Comparison of ENCODE assay signal across 13 cellular contexts in the genomic region with DNA sequence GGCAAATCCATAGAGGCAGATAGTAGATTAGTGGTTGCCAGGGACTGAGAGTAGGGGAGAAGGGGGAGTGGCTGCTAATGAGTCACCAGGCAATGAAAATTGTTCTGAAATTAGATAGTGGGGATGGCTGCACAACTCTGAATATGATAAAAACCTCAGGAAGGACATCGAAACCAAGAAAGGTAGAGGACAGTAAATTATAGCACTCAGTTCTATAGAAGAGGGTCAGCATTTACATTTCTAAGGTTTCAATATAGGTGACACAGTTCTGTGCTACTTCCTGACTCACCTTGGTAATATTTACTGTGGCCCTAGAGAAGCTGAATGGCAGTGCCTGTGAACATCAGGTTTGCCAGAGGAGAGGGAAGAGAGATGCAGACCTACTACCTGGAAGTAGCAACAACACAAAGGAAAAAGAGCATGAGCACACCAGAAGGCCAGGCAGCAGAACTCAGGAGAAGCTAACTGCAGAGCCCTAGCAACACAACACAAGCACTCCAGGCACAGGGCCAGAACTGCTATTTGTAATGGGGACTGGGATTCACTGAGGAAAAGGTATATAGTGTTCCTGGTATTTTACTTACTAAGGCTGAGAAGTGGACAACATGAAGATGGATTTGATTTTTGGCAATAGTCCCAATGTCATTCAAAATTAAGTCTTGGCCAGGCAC.
A peak's percentile ranks its signal among the peaks of the same experiment; 100 is the strongest.
DNase-seq lines count a peak whose midpoint lies in the region; ATAC-seq and TF ChIP-seq lines count a peak whose summit lies in the region.
"Had no signal": no experiment of that assay in that cellular context is flagged by ENCODE, and none has a peak within 500 bp of the region (broad histone marks: within the 10 kb centered on the region; RNA-seq: fewer than 3 reads in every experiment).

No MANE protein-coding gene starts in this region.

- no peaks in the 10 kb centered on the region for H3K9me3 Mint-ChIP-seq in activated CD4-positive, alpha-beta memory T cell treated with anti-CD3 and anti-CD28 coated beads, Interleukin-2, amount 10 ng/mL, durations not matched to agents 7 days and 5 days
- H3K9me3 Mint-ChIP-seq: activated naive CD8-positive, alpha-beta T cell treated with anti-CD3 and anti-CD28 coated beads for 36 hours had no signal

- H3K4me1 ChIP-seq in HEK293 (ENCODE audit: control insufficient read depth, insufficient read depth, low read length), result 0 out of 2 replicates have a peak, but pooled peaks cover 5% of the 10 kb centered on the region

- POLR2A ChIA-PET in HEK293 (lab: Yijun Ruan, JAX), result no interaction called here
- POLR2A ChIA-PET in activated CD4-positive, alpha-beta memory T cell treated with anti-CD3 and anti-CD28 coated beads, Interleukin-2, amount 10 ng/mL, durations not matched to agents 7 days and 5 days (lab: Charles Lee), result no interaction called here

- H3K36me3 ChIP-seq in HEK293 (ENCODE audit: control insufficient read depth in 2 of 2, insufficient read depth in 1 of 2, low read length in 2 of 2), result no peaks in the 10 kb centered on the region
- H3K36me3 ChIP-seq: esophagus muscularis mucosa, stomach had no signal

- H3K4me3 Mint-ChIP-seq in activated CD4-positive, alpha-beta memory T cell treated with anti-CD3 and anti-CD28 coated beads, Interleukin-2, amount 10 ng/mL, durations not matched to agents 7 days and 5 days, result no peak overlapping the region
- H3K4me3 Mint-ChIP-seq: activated naive CD8-positive, alpha-beta T cell treated with anti-CD3 and anti-CD28 coated beads for 36 hours had no signal

- H3K36me3 Mint-ChIP-seq in activated CD4-positive, alpha-beta memory T cell treated with anti-CD3 and anti-CD28 coated beads, Interleukin-2, amount 10 ng/mL, durations not matched to agents 7 days and 5 days (ENCODE audit: low read depth), result no peaks in the 10 kb centered on the region

- H3K4me3 ChIP-seq in HEK293 (ENCODE audit: low read depth, low read length), result no peak overlapping the region
- H3K4me3 ChIP-seq: esophagus muscularis mucosa, stomach had no signal

- intact Hi-C loops in sciatic nerve (cut with DNase I), result no loop called here

- no peak overlapping the region for H3K27ac ChIP-seq in HEK293 (ENCODE audit: extremely low read depth, low read depth, low read length)
- H3K27ac ChIP-seq: esophagus muscularis mucosa had no signal

- H3K9me3 ChIP-seq in HEK293 (ENCODE audit: control insufficient read depth, insufficient read depth, low read depth, low read length), result no peaks in the 10 kb centered on the region
- H3K9me3 ChIP-seq: esophagus muscularis mucosa, stomach had no signal

- no peak for TF ChIP-seq CTCF in HEK293 (tag by site-specific recombination; IDR thresholded peaks at IDR 0.05)

- no peaks in the 10 kb centered on the region for H3K27me3 Mint-ChIP-seq in activated CD4-positive, alpha-beta memory T cell treated with anti-CD3 and anti-CD28 coated beads, Interleukin-2, amount 10 ng/mL, durations not matched to agents 7 days and 5 days
- H3K27me3 Mint-ChIP-seq: activated naive CD8-positive, alpha-beta T cell treated with anti-CD3 and anti-CD28 coated beads for 36 hours had no signal

- peak; percentile 49 for ATAC-seq in esophagus mucosa
- peak; percentile 53 for ATAC-seq in sciatic nerve
- ATAC-seq in HG02623 (IDR thresholded peaks at IDR 0.05; ENCODE audit: unreplicated experiment), result no peak
- ATAC-seq in GM19351 (IDR thresholded peaks at IDR 0.05; ENCODE audit: unreplicated experiment), result no peak
- ATAC-seq: Panc1 had no signal

- H3K27ac Mint-ChIP-seq in activated CD4-positive, alpha-beta memory T cell treated with anti-CD3 and anti-CD28 coated beads, Interleukin-2, amount 10 ng/mL, durations not matched to agents 7 days and 5 days, result no peak overlapping the region
- H3K27ac Mint-ChIP-seq: activated naive CD8-positive, alpha-beta T cell treated with anti-CD3 and anti-CD28 coated beads for 36 hours had no signal

- no peaks in the 10 kb centered on the region for H3K4me1 Mint-ChIP-seq in activated CD4-positive, alpha-beta memory T cell treated with anti-CD3 and anti-CD28 coated beads, Interleukin-2, amount 10 ng/mL, durations not matched to agents 7 days and 5 days

- CTCF ChIA-PET in HEK293 (lab: Yijun Ruan, JAX), result interaction anchor here (0.6 kb wide), 1 partner anchor 1054 kb away, joined by 3 read pairs; no protein-coding TSS in a partner anchor
- CTCF ChIA-PET in activated CD4-positive, alpha-beta memory T cell treated with anti-CD3 and anti-CD28 coated beads, Interleukin-2, amount 10 ng/mL, durations not matched to agents 7 days and 5 days (lab: Charles Lee), result interaction anchor here (0.9 kb wide), 1 partner anchor 12 kb away, joined by 3 read pairs; no protein-coding TSS in a partner anchor

- peak; percentile 11 for DNase-seq in NCI-H774 (lab: John Stamatoyannopoulos, UW)
- DNase-seq in sciatic nerve (ENCODE audit: low spot score), result no peak
- DNase-seq in activated CD4-positive, alpha-beta memory T cell treated with anti-CD3 and anti-CD28 coated beads, Interleukin-2, amount 10 ng/mL, durations not matched to agents 7 days and 5 days, result no peak
- DNase-seq: activated CD4-positive, CD25-positive, alpha-beta regulatory T cell treated with anti-CD3 and anti-CD28 coated beads, Interleukin-2, amount 50 U/mL, for 72 hours; activated naive CD8-positive, alpha-beta T cell treated with anti-CD3 and anti-CD28 coated beads for 36 hours; GDM1; stomach had no signal

TF ChIP-seq in HEK293, 187 proteins besides CTCF, POLR2A, EP300 and RAD21 (continues in another document):
- TF ChIP-seq ZNF19 (tag by site-specific recombination; IDR thresholded peaks at IDR 0.05; ENCODE audit: low read depth) (no peak), REPIN1 (tag by site-specific recombination; IDR thresholded peaks at IDR 0.05; ENCODE audit: low read depth) (no peak), ZNF692 (tag by site-specific recombination; IDR thresholded peaks at IDR 0.05) (0 out of 2 replicates have a peak, but pooled peaks have one; percentile 11), ZSCAN30 (tag by site-specific recombination; IDR thresholded peaks at IDR 0.05) (no peak), ZBTB1 (tag by site-specific recombination; IDR thresholded peaks at IDR 0.05) (no peak), ZNF366 (tag by site-specific recombination; conservative IDR thresholded peaks at IDR 0.05) (peak; percentile 41), KLF9 (tag by site-specific recombination; IDR thresholded peaks at IDR 0.05; ENCODE audit: low read depth) (peak; percentile 87), ZEB2 (tag by site-specific recombination; IDR thresholded peaks at IDR 0.05) (0 out of 2 replicates have a peak, but pooled peaks have one; percentile 10), ZNF112 (tag by site-specific recombination; IDR thresholded peaks at IDR 0.05) (no peak), GLIS1 (tag by site-specific recombination; IDR thresholded peaks at IDR 0.05) (no peak), SP7 (tag by site-specific recombination; IDR thresholded peaks at IDR 0.05) (peak; percentile 68), ZNF501 (tag by site-specific recombination; IDR thresholded peaks at IDR 0.05) (no peak), ZNF707 (tag by site-specific recombination; IDR thresholded peaks at IDR 0.05) (no peak), ZNF341 (tag by site-specific recombination; IDR thresholded peaks at IDR 0.05; ENCODE audit: low read depth) (no peak)
- TF ChIP-seq, protein P1, sequence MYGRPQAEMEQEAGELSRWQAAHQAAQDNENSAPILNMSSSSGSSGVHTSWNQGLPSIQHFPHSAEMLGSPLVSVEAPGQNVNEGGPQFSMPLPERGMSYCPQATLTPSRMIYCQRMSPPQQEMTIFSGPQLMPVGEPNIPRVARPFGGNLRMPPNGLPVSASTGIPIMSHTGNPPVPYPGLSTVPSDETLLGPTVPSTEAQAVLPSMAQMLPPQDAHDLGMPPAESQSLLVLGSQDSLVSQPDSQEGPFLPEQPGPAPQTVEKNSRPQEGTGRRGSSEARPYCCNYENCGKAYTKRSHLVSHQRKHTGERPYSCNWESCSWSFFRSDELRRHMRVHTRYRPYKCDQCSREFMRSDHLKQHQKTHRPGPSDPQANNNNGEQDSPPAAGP (tag by site-specific recombination; IDR thresholded peaks at IDR 0.05), result no peak
- TF ChIP-seq, protein P2, sequence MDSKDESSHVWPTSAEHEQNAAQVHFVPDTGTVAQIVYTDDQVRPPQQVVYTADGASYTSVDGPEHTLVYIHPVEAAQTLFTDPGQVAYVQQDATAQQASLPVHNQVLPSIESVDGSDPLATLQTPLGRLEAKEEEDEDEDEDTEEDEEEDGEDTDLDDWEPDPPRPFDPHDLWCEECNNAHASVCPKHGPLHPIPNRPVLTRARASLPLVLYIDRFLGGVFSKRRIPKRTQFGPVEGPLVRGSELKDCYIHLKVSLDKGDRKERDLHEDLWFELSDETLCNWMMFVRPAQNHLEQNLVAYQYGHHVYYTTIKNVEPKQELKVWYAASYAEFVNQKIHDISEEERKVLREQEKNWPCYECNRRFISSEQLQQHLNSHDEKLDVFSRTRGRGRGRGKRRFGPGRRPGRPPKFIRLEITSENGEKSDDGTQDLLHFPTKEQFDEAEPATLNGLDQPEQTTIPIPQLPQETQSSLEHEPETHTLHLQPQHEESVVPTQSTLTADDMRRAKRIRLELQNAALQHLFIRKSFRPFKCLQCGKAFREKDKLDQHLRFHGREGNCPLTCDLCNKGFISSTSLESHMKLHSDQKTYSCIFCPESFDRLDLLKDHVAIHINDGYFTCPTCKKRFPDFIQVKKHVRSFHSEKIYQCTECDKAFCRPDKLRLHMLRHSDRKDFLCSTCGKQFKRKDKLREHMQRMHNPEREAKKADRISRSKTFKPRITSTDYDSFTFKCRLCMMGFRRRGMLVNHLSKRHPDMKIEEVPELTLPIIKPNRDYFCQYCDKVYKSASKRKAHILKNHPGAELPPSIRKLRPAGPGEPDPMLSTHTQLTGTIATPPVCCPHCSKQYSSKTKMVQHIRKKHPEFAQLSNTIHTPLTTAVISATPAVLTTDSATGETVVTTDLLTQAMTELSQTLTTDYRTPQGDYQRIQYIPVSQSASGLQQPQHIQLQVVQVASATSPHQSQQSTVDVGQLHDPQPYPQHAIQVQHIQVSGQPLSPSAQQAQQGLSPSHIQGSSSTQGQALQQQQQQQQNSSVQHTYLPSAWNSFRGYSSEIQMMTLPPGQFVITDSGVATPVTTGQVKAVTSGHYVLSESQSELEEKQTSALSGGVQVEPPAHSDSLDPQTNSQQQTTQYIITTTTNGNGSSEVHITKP (tag by site-specific recombination; IDR thresholded peaks at IDR 0.05), result peak; percentile 98

Comparison
In these comparisons a context has a peak if more than half of its experiments do, and no peak if none do; other contexts are left out.
1. ATAC-seq: peak in esophagus mucosa (single experiment) and sciatic nerve (single experiment); none in HG02623 (single experiment) and GM19351 (single experiment).